In genomic region chr11:72722050-72722748, GRCh38 we compare ENCODE assay signal across 8 cellular contexts. TPM values are rescaled to one million over a fixed set of nuclear protein-coding genes. Genes with fewer than 3 reads are reported as not detected.
DNase-seq lines count a peak whose midpoint lies in the region; TF ChIP-seq lines count a peak whose summit lies in the region.

No MANE protein-coding gene starts in this region.

- peak; percentile 84 for DNase-seq in ELF-1 (ENCODE audit: low read depth, low spot score)
- DNase-seq in GOT3 (lab: John Stamatoyannopoulos, UW) = peak; percentile 55
- peak; percentile 85 for DNase-seq in LHCN-M2 (ENCODE audit: low read depth)
- peak; percentile 87 for DNase-seq in SHP77 treated with DMSO at 0.1 percent for 48 hours (lab: John Stamatoyannopoulos, UW)
- peak; percentile 52 for DNase-seq in activated gamma-delta T cell (lab: John Stamatoyannopoulos, UW)
- DNase-seq in foreskin fibroblast = peak; percentile 82 to 90
- peak in 55 of 56 donors; percentile 27 to 90 (median 75) for DNase-seq in nucleus accumbens (lab: John Stamatoyannopoulos, UW)
- DNase-seq in substantia nigra (lab: John Stamatoyannopoulos, UW) = peak; percentile 23 to 96 (median 79)

- peak overlapping the region; percentile 76 for H3K27ac ChIP-seq in substantia nigra (ENCODE audit: low read depth, low read length, poor library complexity, severe bottlenecking)

- no peak for TF ChIP-seq CTCF in foreskin fibroblast (IDR thresholded peaks at IDR 0.05; ENCODE audit: low read depth, low read length)

- H3K4me3 ChIP-seq in foreskin fibroblast (ENCODE audit: low read depth in 1 of 2, low read length in 2 of 2) = peak overlapping the region; percentile 64

RNA-seq across cellular contexts. Expression of gene ARAP1, which starts 30.0 kb away (rescaled TPM):
- total RNA-seq in LHCN-M2 (2014; rRNA removed) = 50.1 and 51.3 TPM in 2 replicates
- polyA plus RNA-seq in LHCN-M2 (2012) = 25.0 TPM

RNA-seq across cellular contexts. Expression of gene PDE2A, which starts 48.0 kb away (rescaled TPM):
- total RNA-seq in LHCN-M2 (2014; rRNA removed) = 0.06 TPM in 1 of 2 replicates, not detected in the other
- 0.13 TPM for polyA plus RNA-seq in LHCN-M2 (2012)

Comparison
In these comparisons a context has a peak if more than half of its experiments do, and no peak if none do; other contexts are left out.
1. Peak in every context shown above with its lines: DNase-seq, H3K4me3 ChIP-seq and H3K27ac ChIP-seq.